Comparison of ENCODE assay signal across 1 cellular context in the genomic region with DNA sequence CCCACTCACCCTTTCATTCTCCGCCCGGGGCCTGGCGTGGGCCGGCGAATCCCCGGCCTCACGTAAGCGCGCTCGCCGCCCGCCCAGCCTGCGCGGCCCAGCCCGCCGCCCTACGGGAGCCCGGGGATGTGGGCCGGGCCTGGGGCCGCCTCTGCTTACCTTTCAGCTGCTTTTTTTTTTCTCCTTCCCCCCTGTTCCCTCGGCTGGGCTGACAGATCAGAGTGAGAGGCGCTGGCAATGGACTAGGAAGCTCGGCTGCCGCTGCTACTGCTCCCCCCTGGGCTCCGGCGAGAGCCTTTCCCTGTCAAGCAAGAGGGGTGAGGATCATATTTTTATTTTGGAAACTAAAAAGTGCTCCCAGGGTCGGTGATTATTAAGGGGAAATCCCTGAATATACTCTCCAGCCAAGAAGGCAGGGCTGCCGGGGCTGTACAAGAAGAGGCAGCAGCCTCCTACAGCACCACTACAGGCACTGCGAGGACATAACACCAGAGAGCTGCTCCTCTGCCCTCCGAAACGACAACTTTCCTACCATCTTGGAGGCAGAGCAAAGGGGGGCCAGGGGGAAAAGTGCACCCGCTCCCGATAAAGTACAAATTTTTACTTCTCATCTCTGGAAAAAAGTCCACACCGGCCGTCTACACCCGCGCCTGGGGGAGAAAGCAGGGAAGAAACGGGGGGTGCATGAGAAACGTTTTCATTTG.
TF ChIP-seq lines count a peak whose summit lies in the region.

A gene with protein sequence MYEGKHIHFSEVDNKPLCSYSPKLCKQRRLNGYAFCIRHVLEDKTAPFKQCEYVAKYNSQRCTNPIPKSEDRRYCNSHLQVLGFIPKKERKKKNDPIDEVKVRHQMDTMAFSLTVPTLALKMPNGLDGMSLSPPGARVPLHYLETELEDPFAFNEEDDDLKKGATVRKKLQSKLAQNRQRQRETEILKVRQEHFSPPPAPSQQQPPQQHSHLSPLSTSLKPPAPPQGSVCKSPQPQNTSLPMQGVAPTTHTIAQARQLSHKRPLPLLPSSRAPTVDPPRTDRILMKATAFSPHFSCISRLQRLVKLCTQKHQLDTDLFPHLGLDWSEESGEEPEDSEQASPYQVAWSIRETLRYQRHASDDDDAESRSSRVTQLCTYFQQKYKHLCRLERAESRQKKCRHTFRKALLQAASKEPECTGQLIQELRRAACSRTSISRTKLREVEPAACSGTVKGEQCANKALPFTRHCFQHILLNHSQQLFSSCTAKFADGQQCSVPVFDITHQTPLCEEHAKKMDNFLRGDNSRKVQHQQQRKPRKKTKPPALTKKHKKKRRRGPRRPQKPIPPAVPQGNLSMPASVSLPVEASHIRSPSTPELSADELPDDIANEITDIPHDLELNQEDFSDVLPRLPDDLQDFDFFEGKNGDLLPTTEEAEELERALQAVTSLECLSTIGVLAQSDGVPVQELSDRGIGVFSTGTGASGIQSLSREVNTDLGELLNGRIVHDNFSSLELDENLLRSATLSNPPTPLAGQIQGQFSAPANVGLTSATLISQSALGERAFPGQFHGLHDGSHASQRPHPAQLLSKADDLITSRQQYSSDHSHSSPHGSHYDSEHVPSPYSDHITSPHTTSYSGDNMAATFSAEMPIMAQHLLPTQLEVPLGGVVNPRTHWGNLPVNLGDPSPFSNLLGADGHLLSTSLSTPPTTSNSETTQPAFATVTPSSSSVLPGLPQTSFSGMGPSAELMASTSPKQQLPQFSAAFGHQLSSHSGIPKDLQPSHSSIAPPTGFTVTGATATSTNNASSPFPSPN (minus strand): TSS at position 433 of the 704 bp plus-strand sequence. CDS start 23,158 bp downstream, outside the sequence.

TF ChIP-seq in IMR-90, 13 proteins besides CTCF, POLR2A, EP300 and RAD21:
- TF ChIP-seq, protein P1, sequence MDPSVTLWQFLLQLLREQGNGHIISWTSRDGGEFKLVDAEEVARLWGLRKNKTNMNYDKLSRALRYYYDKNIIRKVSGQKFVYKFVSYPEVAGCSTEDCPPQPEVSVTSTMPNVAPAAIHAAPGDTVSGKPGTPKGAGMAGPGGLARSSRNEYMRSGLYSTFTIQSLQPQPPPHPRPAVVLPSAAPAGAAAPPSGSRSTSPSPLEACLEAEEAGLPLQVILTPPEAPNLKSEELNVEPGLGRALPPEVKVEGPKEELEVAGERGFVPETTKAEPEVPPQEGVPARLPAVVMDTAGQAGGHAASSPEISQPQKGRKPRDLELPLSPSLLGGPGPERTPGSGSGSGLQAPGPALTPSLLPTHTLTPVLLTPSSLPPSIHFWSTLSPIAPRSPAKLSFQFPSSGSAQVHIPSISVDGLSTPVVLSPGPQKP (IDR thresholded peaks at IDR 0.05; ENCODE audit: borderline replicate concordance, low read depth, low read length) = no peak
- TF ChIP-seq FOS (IDR thresholded peaks at IDR 0.05; ENCODE audit: low read depth, low read length) (no peak), CHD1 (IDR thresholded peaks at IDR 0.05; ENCODE audit: low read depth, low read length) (peak; percentile 97), MAZ (IDR thresholded peaks at IDR 0.05; ENCODE audit: borderline replicate concordance, low read depth, low read length) (0 out of 2 replicates have a peak, but pooled peaks have one; percentile 7), RCOR1 (IDR thresholded peaks at IDR 0.05; ENCODE audit: insufficient replicate concordance, low read length) (no peak), MXI1 (IDR thresholded peaks at IDR 0.05; ENCODE audit: borderline replicate concordance, low read depth, low read length) (no peak)
- TF ChIP-seq, protein P2, sequence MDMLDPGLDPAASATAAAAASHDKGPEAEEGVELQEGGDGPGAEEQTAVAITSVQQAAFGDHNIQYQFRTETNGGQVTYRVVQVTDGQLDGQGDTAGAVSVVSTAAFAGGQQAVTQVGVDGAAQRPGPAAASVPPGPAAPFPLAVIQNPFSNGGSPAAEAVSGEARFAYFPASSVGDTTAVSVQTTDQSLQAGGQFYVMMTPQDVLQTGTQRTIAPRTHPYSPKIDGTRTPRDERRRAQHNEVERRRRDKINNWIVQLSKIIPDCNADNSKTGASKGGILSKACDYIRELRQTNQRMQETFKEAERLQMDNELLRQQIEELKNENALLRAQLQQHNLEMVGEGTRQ (IDR thresholded peaks at IDR 0.05; ENCODE audit: low read depth, low read length) = 0 out of 2 replicates have a peak, but pooled peaks have one; percentile 7
TF ChIP-seq in IMR-90: peak in this region for 3.
